Comparison of ENCODE assay signal across 20 cellular contexts in the genomic region with DNA sequence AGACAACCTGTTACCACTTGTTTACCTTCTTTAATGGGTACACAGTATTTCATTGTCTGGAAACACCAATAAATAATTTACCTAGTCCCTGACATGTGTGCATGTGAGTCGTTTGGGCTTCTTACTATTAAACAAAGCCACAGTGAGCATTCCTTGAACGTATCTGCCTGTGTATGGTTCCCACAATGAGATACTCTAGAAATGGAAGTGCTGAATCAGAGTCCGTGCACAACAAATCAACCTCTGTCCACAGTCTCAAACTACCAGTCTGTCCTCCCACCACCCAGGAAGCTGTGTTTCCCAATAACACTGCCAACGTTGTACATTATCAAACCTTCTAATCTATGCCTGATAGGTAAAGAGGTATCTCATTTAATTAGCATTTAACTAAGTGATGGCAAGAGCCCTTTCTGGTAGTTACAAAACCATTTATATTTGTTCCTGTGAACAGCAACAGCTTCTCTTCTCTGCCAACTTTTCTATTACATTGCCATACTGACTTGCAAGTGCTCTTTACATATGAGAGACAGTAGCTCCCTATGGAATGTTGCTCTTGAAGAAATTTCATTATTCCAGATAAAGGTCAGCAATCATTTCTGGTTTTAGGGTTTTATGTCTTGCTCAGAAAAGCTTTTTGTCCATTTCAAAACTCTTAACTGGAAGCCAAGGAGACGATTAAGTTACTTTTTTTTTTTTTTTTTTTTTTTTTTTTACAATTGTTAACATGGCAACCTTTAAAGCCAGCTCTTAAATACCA. TPM values are rescaled to one million over a fixed set of nuclear protein-coding genes. Genes with fewer than 3 reads are reported as not detected.
DNase-seq lines count a peak whose midpoint lies in the region; ATAC-seq and TF ChIP-seq lines count a peak whose summit lies in the region.
"Had no signal": no experiment of that assay in that cellular context is flagged by ENCODE, and none has a peak within 500 bp of the region (broad histone marks: within the 10 kb centered on the region; RNA-seq: fewer than 3 reads in every experiment).

No MANE protein-coding gene starts in this region.

- no peak overlapping the region for H3K9ac ChIP-seq in rectal smooth muscle tissue (ENCODE audit: low read length)
- H3K9ac ChIP-seq: BLaER1 treated with 17β-estradiol and CSF1 and Interleukin-3, amounts not matched to agents 10 nM and 100 nM had no signal

- CTCF ChIA-PET in CD8-positive, alpha-beta T cell (lab: Charles Lee) = interaction anchor here (0.7 kb wide), 1 partner anchor 10 kb away, joined by 3 read pairs; no protein-coding TSS in a partner anchor

- no peak overlapping the region for H3K27ac Mint-ChIP-seq in CD8-positive, alpha-beta T cell
- H3K27ac Mint-ChIP-seq: activated naive CD8-positive, alpha-beta T cell; T-helper 2 cell treated with Interferon-gamma antibody and Interleukin-4, amounts not matched to agents 5 μg/mL and 100 μg/mL, for 36 hours had no signal

- no peak for TF ChIP-seq CTCF in left ventricle myocardium inferior (IDR thresholded peaks at IDR 0.05; ENCODE audit: borderline replicate concordance)
- TF ChIP-seq CTCF in CD8-positive, alpha-beta T cell (IDR thresholded peaks at IDR 0.05) = no peak

- H3K9me3 Mint-ChIP-seq in CD8-positive, alpha-beta T cell = no peaks in the 10 kb centered on the region
- H3K9me3 Mint-ChIP-seq: T-helper 2 cell treated with Interferon-gamma antibody and Interleukin-4, amounts not matched to agents 5 μg/mL and 100 μg/mL, for 36 hours had no signal

- intact Hi-C loops in left ventricle myocardium inferior (cut with micrococcal nuclease) (no loop called here), left cardiac atrium (cut with DNase I) (no loop called here)
- intact Hi-C loops in CD8-positive, alpha-beta T cell (cut with DNase I, micrococcal nuclease) = no loop called here

- H3K9me3 ChIP-seq in left ventricle myocardium inferior (replicated peaks) = no peaks in the 10 kb centered on the region
- no peaks in the 10 kb centered on the region for H3K9me3 ChIP-seq in CD8-positive, alpha-beta T cell (ENCODE audit: low read length)
- H3K9me3 ChIP-seq: BLaER1 treated with 17β-estradiol and CSF1 and Interleukin-3, amounts not matched to agents 10 nM and 100 nM had no signal

- no peaks in the 10 kb centered on the region for H3K36me3 Mint-ChIP-seq in CD8-positive, alpha-beta T cell
- H3K36me3 Mint-ChIP-seq: activated naive CD8-positive, alpha-beta T cell had no signal

- no peak for ATAC-seq in left cardiac atrium
- no peak for ATAC-seq in HG03378 (IDR thresholded peaks at IDR 0.05; ENCODE audit: unreplicated experiment)
- no peak for ATAC-seq in CD8-positive, alpha-beta T cell
- ATAC-seq: PC-3 had no signal

- H3K27ac ChIP-seq in left ventricle myocardium inferior (replicated peaks) = peak overlapping the region; percentile 36
- H3K27ac ChIP-seq in rectal smooth muscle tissue (ENCODE audit: low read depth, low read length) = peak overlapping the region; percentile 52
- no peak overlapping the region for H3K27ac ChIP-seq in CD8-positive, alpha-beta T cell (ENCODE audit: low read depth, low read length)
- H3K27ac ChIP-seq: BLaER1 treated with 17β-estradiol and CSF1 and Interleukin-3, amounts not matched to agents 10 nM and 100 nM had no signal

- DNase-seq in left ventricle myocardium inferior (no peak), left cardiac atrium (no peak), foreskin melanocyte (peak; percentile 22), SKM-1 (lab: John Stamatoyannopoulos, UW; ENCODE audit: unreplicated experiment) (no peak), NCI-H1694 (lab: John Stamatoyannopoulos, UW) (no peak)
- no peak for DNase-seq in CD8-positive, alpha-beta T cell
- DNase-seq: activated CD4-positive, CD25-positive, alpha-beta regulatory T cell treated with anti-CD3 and anti-CD28 coated beads, Interleukin-2, amount 50 U/mL, for 72 hours; DMS153; effector CD8-positive, alpha-beta T cell; hippocampal formation; Karpas-422; NCI-H1092 treated with DMSO at 0.1 percent for 48 hours; NCI-H526; PC-3; stimulated activated CD4-positive, alpha-beta T cell treated with anti-CD3 and anti-CD28 coated beads, Interleukin-2, amount 100 ng/mL, for 24 hours had no signal

- H3K4me1 Mint-ChIP-seq in CD8-positive, alpha-beta T cell (ENCODE audit: low read depth) = no peaks in the 10 kb centered on the region

- H3K27me3 ChIP-seq in left ventricle myocardium inferior (ENCODE audit: low read depth) (no peaks in the 10 kb centered on the region), rectal smooth muscle tissue (ENCODE audit: control insufficient read depth, insufficient read depth, low read length) (peaks cover 2% of the 10 kb centered on the region)
- no peaks in the 10 kb centered on the region for H3K27me3 ChIP-seq in CD8-positive, alpha-beta T cell (ENCODE audit: insufficient read depth, low read length)
- H3K27me3 ChIP-seq: BLaER1 treated with 17β-estradiol and CSF1 and Interleukin-3, amounts not matched to agents 10 nM and 100 nM had no signal

- H3K4me1 ChIP-seq in left ventricle myocardium inferior (peaks cover 98% of the 10 kb centered on the region), rectal smooth muscle tissue (ENCODE audit: control insufficient read depth, insufficient read depth, low read length) (peaks cover 45% of the 10 kb centered on the region)
- no peaks in the 10 kb centered on the region for H3K4me1 ChIP-seq in CD8-positive, alpha-beta T cell (ENCODE audit: insufficient read depth, low read length)

- H3K4me3 Mint-ChIP-seq in CD8-positive, alpha-beta T cell = no peak overlapping the region
- H3K4me3 Mint-ChIP-seq: activated naive CD8-positive, alpha-beta T cell; T-helper 2 cell treated with Interferon-gamma antibody and Interleukin-4, amounts not matched to agents 5 μg/mL and 100 μg/mL, for 36 hours had no signal

- peaks cover 25% of the 10 kb centered on the region for H3K27me3 Mint-ChIP-seq in CD8-positive, alpha-beta T cell (ENCODE audit: low read depth)

- POLR2A ChIA-PET in CD8-positive, alpha-beta T cell (lab: Charles Lee) = no interaction called here

- peaks cover 78% of the 10 kb centered on the region for H3K36me3 ChIP-seq in left ventricle myocardium inferior
- H3K36me3 ChIP-seq in rectal smooth muscle tissue (ENCODE audit: control insufficient read depth, insufficient read depth, low read length) = peaks cover 29% of the 10 kb centered on the region
- H3K36me3 ChIP-seq in CD8-positive, alpha-beta T cell (ENCODE audit: insufficient read depth, low read length) = no peaks in the 10 kb centered on the region

- H3K4me3 ChIP-seq in left ventricle myocardium inferior (no peak overlapping the region), rectal smooth muscle tissue (ENCODE audit: low read length) (no peak overlapping the region)
- no peak overlapping the region for H3K4me3 ChIP-seq in CD8-positive, alpha-beta T cell (ENCODE audit: low read depth, low read length)
- H3K4me3 ChIP-seq: BLaER1 treated with 17β-estradiol and CSF1 and Interleukin-3, amounts not matched to agents 10 nM and 100 nM had no signal

RNA-seq across cellular contexts. Expression of a gene that starts 14.7 kb away (rescaled TPM):
- total RNA-seq in left ventricle myocardium inferior = 20.5 TPM
- total RNA-seq in left cardiac atrium = 10 to 100 TPM; 32.4 to 42.3 TPM
- total RNA-seq in CD8-positive, alpha-beta T cell = under 1 TPM; 0.38 to 0.83 TPM

Comparison
In these comparisons a context has a peak if more than half of its experiments do, and no peak if none do; other contexts are left out.
1. RNA of a gene that starts 14.7 kb away (total RNA-seq): 32.4 to 42.3 TPM in left cardiac atrium and 20.5 TPM in left ventricle myocardium inferior (single experiment); 0.38 to 0.83 TPM in CD8-positive, alpha-beta T cell; every median in the first group is over 10 times any median in the second.